Comparison of ENCODE assay signal across 13 cellular contexts in genomic region chr2:20196053-20196880, GRCh38. TPM values are rescaled to one million over a fixed set of nuclear protein-coding genes. Genes with fewer than 3 reads are reported as not detected.
A peak's percentile ranks its signal among the peaks of the same experiment; 100 is the strongest.
DNase-seq lines count a peak whose midpoint lies in the region; ATAC-seq and TF ChIP-seq lines count a peak whose summit lies in the region.
"Had no signal": no experiment of that assay in that cellular context is flagged by ENCODE, and none has a peak within 500 bp of the region (broad histone marks: within the 10 kb centered on the region; RNA-seq: fewer than 3 reads in every experiment).

No MANE protein-coding gene starts in this region.

- peaks cover 7% of the 10 kb centered on the region for H3K27me3 Mint-ChIP-seq in activated T-helper 17 cell treated with anti-CD3 and anti-CD28 coated beads, Interleukin-2, amount 50 U/mL, for 72 hours
- H3K27me3 Mint-ChIP-seq: activated B cell treated with CpG ODN at 0.5 μM for 24 hours had no signal

- no peak overlapping the region for H3K4me3 Mint-ChIP-seq in activated T-helper 17 cell treated with anti-CD3 and anti-CD28 coated beads, Interleukin-2, amount 50 U/mL, for 72 hours
- H3K4me3 Mint-ChIP-seq: activated B cell treated with CpG ODN at 0.5 μM for 24 hours; activated T-cell treated with anti-CD3 and anti-CD28 coated beads, Interleukin-2, amount 50 U/mL, for 72 hours had no signal

- in situ Hi-C loops in transverse colon (cut with MboI; ENCODE audit: low pct_ligation_motif_present in 1 of 4, low pct_unique_long_range_greater_than_20kb in 1 of 4, low sequenced_read_pairs in 3 of 4): no loop called here

- peak; percentile 55 for ATAC-seq in left lobe of liver
- no peak for ATAC-seq in activated T-helper 17 cell treated with anti-CD3 and anti-CD28 coated beads, Interleukin-2, amount 50 U/mL, for 72 hours (replicated peaks)
- ATAC-seq: activated T-cell treated with anti-CD3 and anti-CD28 coated beads, Interleukin-2, amount 50 U/mL, for 72 hours had no signal

- H3K4me1 ChIP-seq in transverse colon: peaks cover 11 to 53% (median 33%) of the 10 kb centered on the region in 4 donors

- no peaks in the 10 kb centered on the region for H3K36me3 Mint-ChIP-seq in activated T-helper 17 cell treated with anti-CD3 and anti-CD28 coated beads, Interleukin-2, amount 50 U/mL, for 72 hours (ENCODE audit: low read depth)

- H3K27me3 ChIP-seq in transverse colon: no peaks in the 10 kb centered on the region

- TF ChIP-seq POLR2A in transverse colon (IDR thresholded peaks at IDR 0.05): no peak

- H3K4me3 ChIP-seq in transverse colon: peak overlapping the region in 2 of 4 donors; percentile 11 to 36

- no peaks in the 10 kb centered on the region for H3K9me3 Mint-ChIP-seq in activated T-helper 17 cell treated with anti-CD3 and anti-CD28 coated beads, Interleukin-2, amount 50 U/mL, for 72 hours
- H3K9me3 Mint-ChIP-seq: activated B cell treated with CpG ODN at 0.5 μM for 24 hours; activated T-cell treated with anti-CD3 and anti-CD28 coated beads, Interleukin-2, amount 50 U/mL, for 72 hours had no signal

- H3K27ac Mint-ChIP-seq in activated T-helper 17 cell treated with anti-CD3 and anti-CD28 coated beads, Interleukin-2, amount 50 U/mL, for 72 hours: no peak overlapping the region
- H3K27ac Mint-ChIP-seq: activated B cell treated with CpG ODN at 0.5 μM for 24 hours; activated T-cell treated with anti-CD3 and anti-CD28 coated beads, Interleukin-2, amount 50 U/mL, for 72 hours had no signal

- TF ChIP-seq EP300 in transverse colon (IDR thresholded peaks at IDR 0.05; ENCODE audit: low read depth): no peak

- no peaks in the 10 kb centered on the region for H3K36me3 ChIP-seq in transverse colon

- no peak for TF ChIP-seq CTCF in transverse colon (IDR thresholded peaks at IDR 0.05)

- H3K4me1 Mint-ChIP-seq in activated T-helper 17 cell treated with anti-CD3 and anti-CD28 coated beads, Interleukin-2, amount 50 U/mL, for 72 hours: no peaks in the 10 kb centered on the region
- H3K4me1 Mint-ChIP-seq: activated B cell treated with CpG ODN at 0.5 μM for 24 hours had no signal

- intact Hi-C loops in transverse colon (cut with DNase I; ENCODE audit: low total_unique reads): no loop called here

- peak overlapping the region; percentile 85 to 87 (median 86) for H3K27ac ChIP-seq in transverse colon

- no peaks in the 10 kb centered on the region for H3K9me3 ChIP-seq in transverse colon

- DNase-seq in NCI-H2107 treated with DMSO at 0.1 percent for 48 hours (lab: John Stamatoyannopoulos, UW; ENCODE audit: unreplicated experiment) (peak; percentile 33), NCI-H2107 (lab: John Stamatoyannopoulos, UW) (no peak), NCI-H2196 treated with DMSO at 0.1 percent for 48 hours (lab: John Stamatoyannopoulos, UW; ENCODE audit: unreplicated experiment) (peak; percentile 6), left lobe of liver (ENCODE audit: low spot score) (peak; percentile 90), transverse colon (peak; percentile 78), NCI-H446 treated with DMSO at 0.1 percent for 48 hours (lab: John Stamatoyannopoulos, UW) (no peak)
- no peak for DNase-seq in activated naive CD4-positive, alpha-beta T cell treated with anti-CD3 and anti-CD28 coated beads, Interleukin-2, amount 50 U/mL, for 16 hours
- DNase-seq: activated B cell treated with CpG ODN at 0.5 μM for 24 hours; activated T-cell treated with anti-CD3 and anti-CD28 coated beads, Interleukin-2, amount 50 U/mL, for 72 hours; GOT3; hypothalamus; NCI-H2171 treated with DMSO at 0.1 percent for 48 hours had no signal

- WGBS in transverse colon (ENCODE audit: low coverage in 1 of 2), 2 donors: 44 to 55% methylated on average over 5 to 16 of the region's 16 CpGs

RNA-seq across cellular contexts. Expression of gene SDC1, which starts 28.7 kb away (rescaled TPM):
- total RNA-seq in left lobe of liver: 537 TPM
- 100 to 1,000 TPM; 103 to 192 (median 127) TPM for total RNA-seq in transverse colon
- total RNA-seq in activated T-helper 17 cell treated with anti-CD3 and anti-CD28 coated beads, Interleukin-2, amount 50 U/mL, for 72 hours: under 1 TPM in 1 of 2 donors, not detected in 1; 0.30 TPM
- total RNA-seq: activated B cell treated with CpG ODN at 0.5 μM for 24 hours had no signal

Comparison
In these comparisons a context has a peak if more than half of its experiments do, and no peak if none do; other contexts are left out.
1. DNase-seq: peak in NCI-H2107 treated with DMSO at 0.1 percent for 48 hours (single experiment), NCI-H2196 treated with DMSO at 0.1 percent for 48 hours (single experiment), left lobe of liver (single experiment) and transverse colon (single experiment); none in NCI-H2107 (single experiment), NCI-H446 treated with DMSO at 0.1 percent for 48 hours (single experiment) and activated naive CD4-positive, alpha-beta T cell treated with anti-CD3 and anti-CD28 coated beads, Interleukin-2, amount 50 U/mL, for 16 hours (single experiment).
2. RNA of gene SDC1, which starts 28.7 kb away (total RNA-seq): 537 TPM in left lobe of liver (single experiment) and 103 to 192 TPM in transverse colon; 0.30 TPM in activated T-helper 17 cell treated with anti-CD3 and anti-CD28 coated beads, Interleukin-2, amount 50 U/mL, for 72 hours; every median in the first group is over 10 times any median in the second.